1 cellular context compared by ENCODE assay signal in genomic region chr16:13945734-13946490, GRCh38.
A peak's percentile ranks its signal among the peaks of the same experiment; 100 is the strongest.
TF ChIP-seq lines count a peak whose summit lies in the region.

No MANE protein-coding gene starts in this region.

TF ChIP-seq in HepG2, 621 proteins besides CTCF, POLR2A, EP300 and RAD21 (continued from another document):
- TF ChIP-seq ZNF770 (CRISPR knock-in tag; IDR thresholded peaks at IDR 0.05) (peak; percentile 34; the same call in 1 of the 2 replicates), CHD2 (IDR thresholded peaks at IDR 0.05; ENCODE audit: low read depth, low read length) (no peak), FOXK2 (IDR thresholded peaks at IDR 0.05) (no peak), NR2F1 (CRISPR knock-in tag; IDR thresholded peaks at IDR 0.05) (0 out of 4 replicates have a peak, but pooled peaks of 1 of the 2 experiments have one; percentile 5), ZNF34 (CRISPR knock-in tag; IDR thresholded peaks at IDR 0.05; ENCODE audit: borderline replicate concordance) (no peak), TCF7 (IDR thresholded peaks at IDR 0.05; ENCODE audit: low read depth) (no peak), RXRA (CRISPR knock-in tag; IDR thresholded peaks at IDR 0.05) (no peak), TEAD3 (CRISPR knock-in tag; optimal IDR thresholded peaks at IDR 0.05; ENCODE audit: borderline replicate concordance) (peak; percentile 20), PLSCR1 (CRISPR knock-in tag; IDR thresholded peaks at IDR 0.05; ENCODE audit: borderline replicate concordance) (0 out of 2 replicates have a peak, but pooled peaks have one; percentile 50), NFIB (CRISPR knock-in tag; IDR thresholded peaks at IDR 0.05; ENCODE audit: borderline replicate concordance) (0 out of 2 replicates have a peak, but pooled peaks have one; percentile 63), ZNF12 (CRISPR knock-in tag; IDR thresholded peaks at IDR 0.05) (peak; percentile 92)
